Comparison of ENCODE assay signal across 9 cellular contexts in genomic region chr6:157106487-157106886, GRCh38.
DNase-seq lines count a peak whose midpoint lies in the region; ATAC-seq and TF ChIP-seq lines count a peak whose summit lies in the region.
"Had no signal": no experiment of that assay in that cellular context is flagged by ENCODE, and none has a peak within 500 bp of the region (broad histone marks: within the 10 kb centered on the region; RNA-seq: fewer than 3 reads in every experiment).

No MANE protein-coding gene starts in this region.

- peak overlapping the region; percentile 96 for H3K27ac ChIP-seq in ACC112 (ENCODE audit: low read depth, low read length)
- H3K27ac ChIP-seq in GM23338 (ENCODE audit: low read depth), result peak overlapping the region; percentile 64; the same call in 1 of the 2 replicates
- peak overlapping the region in 1 of 4 donors; percentile 26 for H3K27ac ChIP-seq in esophagus squamous epithelium

- WGBS in esophagus squamous epithelium, 2 donors, result 36 to 47% methylated on average over 2 of the region's 2 CpGs

- H3K36me3 Mint-ChIP-seq in GM23338 (ENCODE audit: low read depth), result no peaks in the 10 kb centered on the region; the same call in 2 of the 3 replicates
- H3K36me3 Mint-ChIP-seq in activated T-cell treated with anti-CD3 and anti-CD28 coated beads, Interleukin-2, amount 50 U/mL, for 72 hours (ENCODE audit: insufficient read depth in 2 of 2), result peaks cover 5% of the 10 kb centered on the region in 2 donors

- H3K27me3 ChIP-seq in ACC112 (ENCODE audit: insufficient read depth, low read length) (no peaks in the 10 kb centered on the region), GM23338 (ENCODE audit: insufficient read depth) (no peaks in the 10 kb centered on the region), esophagus squamous epithelium (no peaks in the 10 kb centered on the region)

- peaks cover 9% of the 10 kb centered on the region for H3K27me3 Mint-ChIP-seq in GM23338 (ENCODE audit: insufficient read depth, low read depth, poor library complexity)
- H3K27me3 Mint-ChIP-seq in activated T-cell treated with anti-CD3 and anti-CD28 coated beads, Interleukin-2, amount 50 U/mL, for 72 hours (ENCODE audit: low read depth), result no peaks in the 10 kb centered on the region
- H3K27me3 Mint-ChIP-seq: memory B cell had no signal

- H3K27ac Mint-ChIP-seq in GM23338, result no peak overlapping the region
- peak overlapping the region; percentile 52 for H3K27ac Mint-ChIP-seq in activated T-cell treated with anti-CD3 and anti-CD28 coated beads, Interleukin-2, amount 50 U/mL, for 72 hours
- H3K27ac Mint-ChIP-seq: memory B cell had no signal

- TF ChIP-seq POLR2A in esophagus squamous epithelium (IDR thresholded peaks at IDR 0.05), result no peak

- TF ChIP-seq CTCF in GM23338 (conservative IDR thresholded peaks at IDR 0.05; ENCODE audit: low read depth in 2 of 2) (no peak), esophagus squamous epithelium (IDR thresholded peaks at IDR 0.05) (no peak)

- H3F3A ChIP-seq in GM23338 (replicated peaks; ENCODE audit: low read depth), result no peaks in the 10 kb centered on the region

- DNase-seq in GM23338 (ENCODE audit: low spot score), result no peak
- peak; percentile 31 to 40 for DNase-seq in activated T-cell treated with anti-CD3 and anti-CD28 coated beads, Interleukin-2, amount 50 U/mL, for 72 hours
- peak; percentile 83 for DNase-seq in iris pigment epithelial cell (ENCODE audit: low read depth)
- no peak for DNase-seq in esophagus squamous epithelium (lab: John Stamatoyannopoulos, UW)
- no peak for DNase-seq in NCI-H748 (lab: John Stamatoyannopoulos, UW; ENCODE audit: unreplicated experiment)
- no peak for DNase-seq in ecto neural progenitor cell (ENCODE audit: low spot score)

- no peak overlapping the region for H3K4me2 ChIP-seq in GM23338

- H3K9me3 ChIP-seq in esophagus squamous epithelium, result no peaks in the 10 kb centered on the region

- H3K79me2 ChIP-seq in ACC112 (ENCODE audit: control insufficient read depth, insufficient read depth, low read length, unreplicated experiment) (peaks cover 9% of the 10 kb centered on the region), GM23338 (replicated peaks; ENCODE audit: insufficient read depth) (peaks cover 5% of the 10 kb centered on the region; the same call in 1 of the 2 replicates)

- intact Hi-C loops in esophagus squamous epithelium (cut with DNase I), result no loop called here

- no peaks in the 10 kb centered on the region for H3K36me3 ChIP-seq in ACC112 (ENCODE audit: insufficient read depth, low read length)
- no peaks in the 10 kb centered on the region; the same call in 1 of the 2 replicates for H3K36me3 ChIP-seq in GM23338 (ENCODE audit: insufficient read depth)
- peaks cover 0 to 14% (median 0%) of the 10 kb centered on the region in 3 donors for H3K36me3 ChIP-seq in esophagus squamous epithelium

- H2AFZ ChIP-seq in ACC112 (ENCODE audit: low read length, unreplicated experiment) (no peak overlapping the region), GM23338 (no peak overlapping the region)

- no peak overlapping the region for H3K4me3 Mint-ChIP-seq in GM23338
- peak overlapping the region; percentile 1 to 49 for H3K4me3 Mint-ChIP-seq in activated T-cell treated with anti-CD3 and anti-CD28 coated beads, Interleukin-2, amount 50 U/mL, for 72 hours
- H3K4me3 Mint-ChIP-seq: memory B cell had no signal

- no peaks in the 10 kb centered on the region for H4K20me1 ChIP-seq in GM23338 (replicated peaks; ENCODE audit: insufficient read depth)

- H3K4me1 ChIP-seq in ACC112 (ENCODE audit: control insufficient read depth, insufficient read depth, low read length, unreplicated experiment) (peaks cover 41% of the 10 kb centered on the region), GM23338 (ENCODE audit: insufficient read depth) (no peaks in the 10 kb centered on the region), esophagus squamous epithelium (peaks cover 6 to 36% (median 8%) of the 10 kb centered on the region in 3 donors)

- no peaks in the 10 kb centered on the region for H3K9me2 ChIP-seq in GM23338 (ENCODE audit: insufficient read depth)

- H3K4me1 Mint-ChIP-seq in GM23338, result peaks cover 6% of the 10 kb centered on the region
- peaks cover 61% of the 10 kb centered on the region for H3K4me1 Mint-ChIP-seq in activated T-cell treated with anti-CD3 and anti-CD28 coated beads, Interleukin-2, amount 50 U/mL, for 72 hours (ENCODE audit: low read depth)

- ATAC-seq in GM23338 (peak; percentile 61), HG03139 (IDR thresholded peaks at IDR 0.05; ENCODE audit: unreplicated experiment) (no peak)
- peak; percentile 46 to 67 for ATAC-seq in activated T-cell treated with anti-CD3 and anti-CD28 coated beads, Interleukin-2, amount 50 U/mL, for 72 hours (replicated peaks in 1 of 2)

- no peak overlapping the region for H3K4me3 ChIP-seq in ACC112 (ENCODE audit: low read depth, low read length)
- no peak overlapping the region for H3K4me3 ChIP-seq in GM23338
- no peak overlapping the region for H3K4me3 ChIP-seq in esophagus squamous epithelium

- no peaks in the 10 kb centered on the region for H3K9me3 Mint-ChIP-seq in GM23338
- H3K9me3 Mint-ChIP-seq in activated T-cell treated with anti-CD3 and anti-CD28 coated beads, Interleukin-2, amount 50 U/mL, for 72 hours, result no peaks in the 10 kb centered on the region
- H3K9me3 Mint-ChIP-seq: memory B cell had no signal

TF ChIP-seq in GM23338, 12 proteins besides CTCF, POLR2A, EP300 and RAD21:
- TF ChIP-seq JUNB (IDR thresholded peaks at IDR 0.05; ENCODE audit: unreplicated experiment) (no peak), NANOG (IDR thresholded peaks at IDR 0.05; ENCODE audit: borderline replicate concordance) (no peak), EZH2 (IDR thresholded peaks at IDR 0.05; ENCODE audit: low read depth, unreplicated experiment) (no peak), POLR2AphosphoS5 (IDR thresholded peaks at IDR 0.05; ENCODE audit: low read depth) (no peak)
- TF ChIP-seq, protein P1, sequence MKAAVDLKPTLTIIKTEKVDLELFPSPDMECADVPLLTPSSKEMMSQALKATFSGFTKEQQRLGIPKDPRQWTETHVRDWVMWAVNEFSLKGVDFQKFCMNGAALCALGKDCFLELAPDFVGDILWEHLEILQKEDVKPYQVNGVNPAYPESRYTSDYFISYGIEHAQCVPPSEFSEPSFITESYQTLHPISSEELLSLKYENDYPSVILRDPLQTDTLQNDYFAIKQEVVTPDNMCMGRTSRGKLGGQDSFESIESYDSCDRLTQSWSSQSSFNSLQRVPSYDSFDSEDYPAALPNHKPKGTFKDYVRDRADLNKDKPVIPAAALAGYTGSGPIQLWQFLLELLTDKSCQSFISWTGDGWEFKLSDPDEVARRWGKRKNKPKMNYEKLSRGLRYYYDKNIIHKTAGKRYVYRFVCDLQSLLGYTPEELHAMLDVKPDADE (IDR thresholded peaks at IDR 0.05), result no peak
- TF ChIP-seq, protein P2, sequence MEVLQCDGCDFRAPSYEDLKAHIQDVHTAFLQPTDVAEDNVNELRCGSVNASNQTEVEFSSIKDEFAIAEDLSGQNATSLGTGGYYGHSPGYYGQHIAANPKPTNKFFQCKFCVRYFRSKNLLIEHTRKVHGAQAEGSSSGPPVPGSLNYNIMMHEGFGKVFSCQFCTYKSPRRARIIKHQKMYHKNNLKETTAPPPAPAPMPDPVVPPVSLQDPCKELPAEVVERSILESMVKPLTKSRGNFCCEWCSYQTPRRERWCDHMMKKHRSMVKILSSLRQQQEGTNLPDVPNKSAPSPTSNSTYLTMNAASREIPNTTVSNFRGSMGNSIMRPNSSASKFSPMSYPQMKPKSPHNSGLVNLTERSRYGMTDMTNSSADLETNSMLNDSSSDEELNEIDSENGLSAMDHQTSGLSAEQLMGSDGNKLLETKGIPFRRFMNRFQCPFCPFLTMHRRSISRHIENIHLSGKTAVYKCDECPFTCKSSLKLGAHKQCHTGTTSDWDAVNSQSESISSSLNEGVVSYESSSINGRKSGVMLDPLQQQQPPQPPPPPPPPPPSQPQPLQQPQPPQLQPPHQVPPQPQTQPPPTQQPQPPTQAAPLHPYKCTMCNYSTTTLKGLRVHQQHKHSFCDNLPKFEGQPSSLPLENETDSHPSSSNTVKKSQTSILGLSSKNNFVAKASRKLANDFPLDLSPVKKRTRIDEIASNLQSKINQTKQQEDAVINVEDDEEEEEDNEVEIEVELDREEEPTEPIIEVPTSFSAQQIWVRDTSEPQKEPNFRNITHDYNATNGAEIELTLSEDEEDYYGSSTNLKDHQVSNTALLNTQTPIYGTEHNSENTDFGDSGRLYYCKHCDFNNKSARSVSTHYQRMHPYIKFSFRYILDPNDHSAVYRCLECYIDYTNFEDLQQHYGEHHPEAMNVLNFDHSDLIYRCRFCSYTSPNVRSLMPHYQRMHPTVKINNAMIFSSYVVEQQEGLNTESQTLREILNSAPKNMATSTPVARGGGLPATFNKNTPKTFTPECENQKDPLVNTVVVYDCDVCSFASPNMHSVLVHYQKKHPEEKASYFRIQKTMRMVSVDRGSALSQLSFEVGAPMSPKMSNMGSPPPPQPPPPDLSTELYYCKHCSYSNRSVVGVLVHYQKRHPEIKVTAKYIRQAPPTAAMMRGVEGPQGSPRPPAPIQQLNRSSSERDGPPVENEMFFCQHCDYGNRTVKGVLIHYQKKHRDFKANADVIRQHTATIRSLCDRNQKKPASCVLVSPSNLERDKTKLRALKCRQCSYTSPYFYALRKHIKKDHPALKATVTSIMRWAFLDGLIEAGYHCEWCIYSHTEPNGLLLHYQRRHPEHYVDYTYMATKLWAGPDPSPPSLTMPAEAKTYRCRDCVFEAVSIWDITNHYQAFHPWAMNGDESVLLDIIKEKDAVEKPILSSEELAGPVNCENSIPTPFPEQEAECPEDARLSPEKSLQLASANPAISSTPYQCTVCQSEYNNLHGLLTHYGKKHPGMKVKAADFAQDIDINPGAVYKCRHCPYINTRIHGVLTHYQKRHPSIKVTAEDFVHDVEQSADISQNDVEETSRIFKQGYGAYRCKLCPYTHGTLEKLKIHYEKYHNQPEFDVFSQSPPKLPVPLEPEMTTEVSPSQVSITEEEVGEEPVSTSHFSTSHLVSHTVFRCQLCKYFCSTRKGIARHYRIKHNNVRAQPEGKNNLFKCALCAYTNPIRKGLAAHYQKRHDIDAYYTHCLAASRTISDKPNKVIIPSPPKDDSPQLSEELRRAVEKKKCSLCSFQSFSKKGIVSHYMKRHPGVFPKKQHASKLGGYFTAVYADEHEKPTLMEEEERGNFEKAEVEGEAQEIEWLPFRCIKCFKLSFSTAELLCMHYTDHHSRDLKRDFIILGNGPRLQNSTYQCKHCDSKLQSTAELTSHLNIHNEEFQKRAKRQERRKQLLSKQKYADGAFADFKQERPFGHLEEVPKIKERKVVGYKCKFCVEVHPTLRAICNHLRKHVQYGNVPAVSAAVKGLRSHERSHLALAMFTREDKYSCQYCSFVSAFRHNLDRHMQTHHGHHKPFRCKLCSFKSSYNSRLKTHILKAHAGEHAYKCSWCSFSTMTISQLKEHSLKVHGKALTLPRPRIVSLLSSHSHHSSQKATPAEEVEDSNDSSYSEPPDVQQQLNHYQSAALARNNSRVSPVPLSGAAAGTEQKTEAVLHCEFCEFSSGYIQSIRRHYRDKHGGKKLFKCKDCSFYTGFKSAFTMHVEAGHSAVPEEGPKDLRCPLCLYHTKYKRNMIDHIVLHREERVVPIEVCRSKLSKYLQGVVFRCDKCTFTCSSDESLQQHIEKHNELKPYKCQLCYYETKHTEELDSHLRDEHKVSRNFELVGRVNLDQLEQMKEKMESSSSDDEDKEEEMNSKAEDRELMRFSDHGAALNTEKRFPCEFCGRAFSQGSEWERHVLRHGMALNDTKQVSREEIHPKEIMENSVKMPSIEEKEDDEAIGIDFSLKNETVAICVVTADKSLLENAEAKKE (CRISPR knock-in tag; IDR thresholded peaks at IDR 0.05), result no peak

Comparison
In these comparisons a context has a peak if more than half of its experiments do, and no peak if none do; other contexts are left out.
1. DNase-seq: peak in activated T-cell treated with anti-CD3 and anti-CD28 coated beads, Interleukin-2, amount 50 U/mL, for 72 hours (2 of 2) and iris pigment epithelial cell (single experiment); none in GM23338 (single experiment), esophagus squamous epithelium (single experiment), NCI-H748 (single experiment) and ecto neural progenitor cell (single experiment).